ENCODE assay signal across 8 cellular contexts in genomic region chr1:98045211-98046030, GRCh38.
DNase-seq lines count a peak whose midpoint lies in the region; ATAC-seq, FAIRE-seq and TF ChIP-seq lines count a peak whose summit lies in the region.

No MANE protein-coding gene starts in this region.

- dilution Hi-C loops in keratinocyte (cut with MboI; ENCODE audit: extremely low pct_ligation_motif_present, low sequenced_read_pairs): no loop called here

- H3K4me2 ChIP-seq in keratinocyte (ENCODE audit: control insufficient read depth, extremely low read depth, insufficient read depth, low read depth, low read length): peak overlapping the region; percentile 75

- FAIRE-seq in keratinocyte (lab: Jason Lieb, UNC): peak; percentile 73

- H3K4me1 ChIP-seq in HUES6 (ENCODE audit: control insufficient read depth, insufficient read depth, low read length): peaks cover 17% of the 10 kb centered on the region; the same call in 1 of the 2 replicates
- H3K4me1 ChIP-seq in keratinocyte (ENCODE audit: control insufficient read depth, extremely low read depth, insufficient read depth, low read length): peaks cover 6% of the 10 kb centered on the region
- peaks cover 28% of the 10 kb centered on the region for H3K4me1 ChIP-seq in suprapubic skin

- DNase-seq in AG04449 (ENCODE audit: low read depth, low spot score) (no peak), keratinocyte (ENCODE audit: low read depth, low spot score) (no peak), suprapubic skin (ENCODE audit: low spot score in 2 of 2) (peak in 1 of 2 donors; percentile 40), NCI-H524 treated with DMSO at 0.1 percent for 48 hours (lab: John Stamatoyannopoulos, UW) (no peak), NCI-H1417 treated with DMSO at 0.1 percent for 48 hours (lab: John Stamatoyannopoulos, UW) (no peak)

- peaks cover 7% of the 10 kb centered on the region for H3K36me3 Mint-ChIP-seq in brain

- TF ChIP-seq CTCF in AG04449 (IDR thresholded peaks at IDR 0.05; ENCODE audit: insufficient read depth, low read length, missing control alignments) (no peak), brain (conservative IDR thresholded peaks at IDR 0.05) (no peak), keratinocyte (optimal IDR thresholded peaks at IDR 0.05 in 1 of 3, IDR thresholded peaks at IDR 0.05 in 1 of 3, conservative IDR thresholded peaks at IDR 0.05 in 1 of 3; ENCODE audit: extremely low read depth in 1 of 3, insufficient read depth in 2 of 3, low read length in 3 of 3) (no peak), suprapubic skin (IDR thresholded peaks at IDR 0.05) (no peak)

- no peaks in the 10 kb centered on the region for H4K20me1 ChIP-seq in keratinocyte (ENCODE audit: control insufficient read depth, extremely low read depth, insufficient read depth, low read length)

- peaks cover 46% of the 10 kb centered on the region for H3K4me1 Mint-ChIP-seq in brain

- no peaks in the 10 kb centered on the region for H3K9me1 ChIP-seq in keratinocyte (ENCODE audit: control insufficient read depth, extremely low read depth, insufficient read depth, low read length)

- ATAC-seq in HG02981 (IDR thresholded peaks at IDR 0.05; ENCODE audit: unreplicated experiment): no peak

- H3K9me3 Mint-ChIP-seq in brain: peaks cover 0 to 6% (median 0%) of the 10 kb centered on the region in 5 experiments

- CTCF ChIA-PET in AG04449 (lab: Yijun Ruan, JAX): interaction anchor here (1.3 to 3.8 kb wide), 4 partner anchors 8 to 423 kb away, joined by 4 to 20 read pairs (median 5); no protein-coding TSS in a partner anchor

- POLR2A ChIA-PET in AG04449 (lab: Yijun Ruan, JAX): interaction anchor here (0.8 to 1.7 kb wide), 5 partner anchors 37 to 617 kb away, joined by 3 to 5 read pairs (median 4); partner anchors contain the start of gene DPYD

- H3K27ac Mint-ChIP-seq in brain: peak overlapping the region in 3 of 5 experiments; percentile 77 to 95 (median 85)

- H3K27me3 ChIP-seq in HUES6 (ENCODE audit: control insufficient read depth, insufficient read depth, low read length) (peaks cover 82% of the 10 kb centered on the region), keratinocyte (ENCODE audit: control insufficient read depth, extremely low read depth, insufficient read depth, low read length) (peaks cover 35% of the 10 kb centered on the region), suprapubic skin (peaks cover 77% of the 10 kb centered on the region)

- H3K9ac ChIP-seq in HUES6 (ENCODE audit: low read length): peak overlapping the region; percentile 28
- H3K9ac ChIP-seq in keratinocyte (ENCODE audit: control insufficient read depth, extremely low read depth, insufficient read depth, low read length): peak overlapping the region; percentile 30

- TF ChIP-seq POLR2A in suprapubic skin (IDR thresholded peaks at IDR 0.05): no peak

- H3K27ac ChIP-seq in HUES6 (ENCODE audit: low read depth, low read length) (no peak overlapping the region), keratinocyte (ENCODE audit: control insufficient read depth, insufficient read depth, low read length) (no peak overlapping the region), suprapubic skin (no peak overlapping the region)

- H3K27me3 Mint-ChIP-seq in brain: peaks cover 56% of the 10 kb centered on the region

- peak overlapping the region; percentile 82 for H2AFZ ChIP-seq in keratinocyte (ENCODE audit: control insufficient read depth, low read length)

- H3K9me3 ChIP-seq in HUES6 (ENCODE audit: control insufficient read depth, insufficient read depth, low read depth, low read length): no peaks in the 10 kb centered on the region
- no peaks in the 10 kb centered on the region for H3K9me3 ChIP-seq in keratinocyte (ENCODE audit: control insufficient read depth, low read depth, low read length)
- no peaks in the 10 kb centered on the region for H3K9me3 ChIP-seq in suprapubic skin

- TF ChIP-seq EP300 in suprapubic skin (IDR thresholded peaks at IDR 0.05): no peak

- 4% methylated on average over 53 of the region's 70 CpGs for WGBS in suprapubic skin

- H3K79me2 ChIP-seq in keratinocyte (ENCODE audit: control insufficient read depth, insufficient read depth, low read length): no peaks in the 10 kb centered on the region

- H3K36me3 ChIP-seq in HUES6 (ENCODE audit: control insufficient read depth, insufficient read depth, low read length) (no peaks in the 10 kb centered on the region), keratinocyte (ENCODE audit: control insufficient read depth in 2 of 2, extremely low read depth in 1 of 2, insufficient read depth in 2 of 2, low read length in 2 of 2) (no peaks in the 10 kb centered on the region), suprapubic skin (no peaks in the 10 kb centered on the region)

- H3K4me3 Mint-ChIP-seq in brain: peak overlapping the region; percentile 87 to 93 (median 88)

- H3K4me3 ChIP-seq in AG04449 (ENCODE audit: low read depth, low read length) (peak overlapping the region; percentile 80), HUES6 (ENCODE audit: low read depth, low read length) (peak overlapping the region; percentile 54), keratinocyte (ENCODE audit: control insufficient read depth in 2 of 3, extremely low read depth in 1 of 3, insufficient read depth in 2 of 3, low read depth in 1 of 3, low read length in 3 of 3) (peak overlapping the region; percentile 74 to 78 (median 75)), suprapubic skin (peak overlapping the region; percentile 51)
